In genomic region chr22:41798736-41799135, GRCh38 we compare ENCODE assay signal across 17 cellular contexts. TPM values are rescaled to one million over a fixed set of nuclear protein-coding genes. Genes with fewer than 3 reads are reported as not detected.
DNase-seq lines count a peak whose midpoint lies in the region; ATAC-seq and TF ChIP-seq lines count a peak whose summit lies in the region.
"Had no signal": no experiment of that assay in that cellular context is flagged by ENCODE, and none has a peak within 500 bp of the region (broad histone marks: within the 10 kb centered on the region; RNA-seq: fewer than 3 reads in every experiment).

No MANE protein-coding gene starts in this region.

- intact Hi-C loops in OCI-LY7 (cut with micrococcal nuclease; ENCODE audit: unreplicated experiment) (no loop called here), dorsolateral prefrontal cortex (cut with DNase I) (no loop called here), psoas muscle (cut with DNase I) (loop anchor here in 1 of 2 donors (5.0 kb wide), 1 partner anchor 101 kb away; the partner anchor contains the start of gene MEI1)

- no peaks in the 10 kb centered on the region for H4K20me1 ChIP-seq in OCI-LY7 (ENCODE audit: insufficient read depth, low read length)

- H3K27ac Mint-ChIP-seq in T-helper 2 cell treated with Interferon-gamma antibody and Interleukin-4, amounts not matched to agents 5 μg/mL and 100 μg/mL, for 36 hours = peak overlapping the region; percentile 77

- H3K9me2 ChIP-seq in OCI-LY7 (ENCODE audit: insufficient read depth, low read length) = no peaks in the 10 kb centered on the region

- H3K79me2 ChIP-seq in OCI-LY7 (ENCODE audit: insufficient read depth, low read depth, low read length) = peaks cover 21% of the 10 kb centered on the region

- H3K36me3 ChIP-seq in OCI-LY7 (ENCODE audit: insufficient read depth, low read length) = no peaks in the 10 kb centered on the region
- no peaks in the 10 kb centered on the region for H3K36me3 ChIP-seq in psoas muscle (ENCODE audit: insufficient read depth in 1 of 2, low read depth in 1 of 2)
- H3K36me3 ChIP-seq: breast epithelium had no signal

- H3K4me3 Mint-ChIP-seq in T-helper 2 cell treated with Interferon-gamma antibody and Interleukin-4, amounts not matched to agents 5 μg/mL and 100 μg/mL, for 36 hours = no peak overlapping the region

- 89 to 100% (median 97%) methylated on average over 2 of the region's 2 CpGs for WGBS in psoas muscle, 3 donors

- H3K27me3 Mint-ChIP-seq in T-helper 2 cell treated with Interferon-gamma antibody and Interleukin-4, amounts not matched to agents 5 μg/mL and 100 μg/mL, for 36 hours (ENCODE audit: low read depth) = no peaks in the 10 kb centered on the region
- H3K27me3 Mint-ChIP-seq: activated naive CD4-positive, alpha-beta T cell treated with anti-CD3 and anti-CD28 coated beads, Interleukin-2, amount 10 ng/mL, durations not matched to agents 7 days and 5 days had no signal

- ATAC-seq in psoas muscle (no peak), esophagus mucosa (no peak)
- ATAC-seq: stimulated activated naive CD8-positive, alpha-beta T cell treated with anti-CD3 and anti-CD28 coated beads, Interleukin-15, Interleukin-2, amounts not matched to agents 100 U/mL and 50 U/mL, for 24 hours had no signal

- H3K4me3 ChIP-seq in OCI-LY7 (ENCODE audit: low read depth, low read length, poor library complexity, severe bottlenecking) = no peak overlapping the region
- H3K4me3 ChIP-seq in dorsolateral prefrontal cortex = peak overlapping the region in 2 of 59 donors; percentile 84 to 94
- H3K4me3 ChIP-seq in psoas muscle = no peak overlapping the region

- no peak overlapping the region for H2AFZ ChIP-seq in OCI-LY7 (ENCODE audit: low read length)

- TF ChIP-seq CTCF in OCI-LY7 (conservative IDR thresholded peaks at IDR 0.05; ENCODE audit: low read length) (no peak), dorsolateral prefrontal cortex (IDR thresholded peaks at IDR 0.05 in 54 of 56, conservative IDR thresholded peaks at IDR 0.05 in 2 of 56; ENCODE audit: low read depth in 1 of 56, partially characterized antibody in 56 of 56) (no peak), psoas muscle (IDR thresholded peaks at IDR 0.05) (no peak)

- H3K4me1 ChIP-seq in OCI-LY7 (ENCODE audit: insufficient read depth, low read length, poor library complexity, severe bottlenecking) (peaks cover 23% of the 10 kb centered on the region), psoas muscle (peaks cover 14% of the 10 kb centered on the region)

- no peaks in the 10 kb centered on the region for H3K9me3 Mint-ChIP-seq in T-helper 2 cell treated with Interferon-gamma antibody and Interleukin-4, amounts not matched to agents 5 μg/mL and 100 μg/mL, for 36 hours
- H3K9me3 Mint-ChIP-seq: activated naive CD4-positive, alpha-beta T cell treated with anti-CD3 and anti-CD28 coated beads, Interleukin-2, amount 10 ng/mL, durations not matched to agents 7 days and 5 days had no signal

- no peak for DNase-seq in T-helper 2 cell treated with Interferon-gamma antibody and Interleukin-4, amounts not matched to agents 5 μg/mL and 100 μg/mL, for 36 hours (ENCODE audit: low spot score)
- DNase-seq in T-helper 2 cell (no peak), OCI-LY7 (ENCODE audit: low spot score) (no peak), dorsolateral prefrontal cortex (no peak), psoas muscle (no peak), dedifferentiated amniotic fluid mesenchymal stem cell (ENCODE audit: extremely low spot score) (no peak), SW 1271 (lab: John Stamatoyannopoulos, UW) (no peak)
- DNase-seq: 8988T; activated naive CD4-positive, alpha-beta T cell treated with anti-CD3 and anti-CD28 coated beads, Interleukin-2, amount 10 ng/mL, durations not matched to agents 7 days and 5 days; DMS79 treated with DMSO at 0.1 percent for 48 hours; effector CD8-positive, alpha-beta T cell; NCI-H1436 treated with DMSO at 0.1 percent for 48 hours; Peyer's patch; stimulated activated CD4-positive, alpha-beta T cell treated with anti-CD3 and anti-CD28 coated beads, Interleukin-12 subunit alpha, Interleukin-12 subunit beta, amount 100 ng/mL, for 4 hours; stimulated activated naive CD8-positive, alpha-beta T cell treated with anti-CD3 and anti-CD28 coated beads, Interleukin-15, Interleukin-2, amounts not matched to agents 100 U/mL and 50 U/mL, for 24 hours had no signal

- CTCF ChIA-PET in OCI-LY7 (lab: Charles Lee; ENCODE audit: unreplicated experiment) = interaction anchor here (1.3 kb wide), 1 partner anchor 52 kb away, joined by 9 read pairs; no protein-coding TSS in a partner anchor

- no peaks in the 10 kb centered on the region for H3K27me3 ChIP-seq in dorsolateral prefrontal cortex
- H3K27me3 ChIP-seq in psoas muscle (ENCODE audit: insufficient read depth in 3 of 3, low read length in 2 of 3) = no peaks in the 10 kb centered on the region
- H3K27me3 ChIP-seq: breast epithelium, Peyer's patch had no signal

- H3K4me1 Mint-ChIP-seq in T-helper 2 cell treated with Interferon-gamma antibody and Interleukin-4, amounts not matched to agents 5 μg/mL and 100 μg/mL, for 36 hours (ENCODE audit: low read depth) = peaks cover 22% of the 10 kb centered on the region

- POLR2A ChIA-PET in OCI-LY7 (lab: Charles Lee) = interaction anchor here (0.7 to 4.0 kb wide), 5 partner anchors 12 to 83 kb away, joined by 3 to 39 read pairs (median 4); no protein-coding TSS in a partner anchor

- H3K36me3 Mint-ChIP-seq in T-helper 2 cell treated with Interferon-gamma antibody and Interleukin-4, amounts not matched to agents 5 μg/mL and 100 μg/mL, for 36 hours (ENCODE audit: low read depth) = peaks cover 21% of the 10 kb centered on the region

- H3K4me2 ChIP-seq in OCI-LY7 (ENCODE audit: low read length) = peak overlapping the region; percentile 95

- no TSS peak for BruUV-seq in OCI-LY7 (replicated peaks; lab: Mats Ljungman, UMichigan)

- H3K9me3 ChIP-seq in OCI-LY7 (ENCODE audit: low read length) (no peaks in the 10 kb centered on the region), psoas muscle (no peaks in the 10 kb centered on the region)
- H3K9me3 ChIP-seq: breast epithelium, Peyer's patch had no signal

- H3K27ac ChIP-seq in OCI-LY7 (ENCODE audit: low read depth, low read length, poor library complexity, severe bottlenecking) = no peak overlapping the region
- H3K27ac ChIP-seq in dorsolateral prefrontal cortex = peak overlapping the region in 31 of 59 donors; percentile 75 to 96 (median 90)
- peak overlapping the region; percentile 94 for H3K27ac ChIP-seq in psoas muscle

RNA-seq across cellular contexts. Expression of gene CCDC134, which starts 1.7 kb away (rescaled TPM):
- 21.7 and 23.8 TPM in 2 replicates for total RNA-seq in OCI-LY7 (2014; rRNA removed; shearing (Covaris generic))
- total RNA-seq in OCI-LY7 (2022) = 17.3 and 17.4 TPM in 2 replicates
- total RNA-seq in dorsolateral prefrontal cortex = 10 to 100 TPM in 12 of 120 experiments, 1 to 10 TPM in 108; 4.1 to 13.3 (median 7.8) TPM
- total RNA-seq in psoas muscle = 1 to 10 TPM; 2.8 to 7.7 (median 5.5) TPM
- polyA plus RNA-seq in psoas muscle = 1 to 10 TPM; 2.2 to 7.8 (median 3.9) TPM
- 6.9 TPM for total RNA-seq in esophagus mucosa

RNA-seq across cellular contexts. Expression of gene SREBF2, which starts 34.2 kb away (rescaled TPM):
- total RNA-seq in OCI-LY7 (2014; rRNA removed; shearing (Covaris generic)) = 132 and 167 TPM in 2 replicates
- 312 and 330 TPM in 2 replicates for total RNA-seq in OCI-LY7 (2022)
- total RNA-seq in dorsolateral prefrontal cortex = 100 to 1,000 TPM; 129 to 246 (median 190) TPM
- total RNA-seq in psoas muscle = 10 to 100 TPM; 36.3 to 47.0 (median 43.6) TPM
- 10 to 100 TPM; 21.0 to 24.1 (median 23.8) TPM for polyA plus RNA-seq in psoas muscle
- total RNA-seq in esophagus mucosa = 131 TPM
